ENCODE assay signal across 9 cellular contexts in the genomic region with DNA sequence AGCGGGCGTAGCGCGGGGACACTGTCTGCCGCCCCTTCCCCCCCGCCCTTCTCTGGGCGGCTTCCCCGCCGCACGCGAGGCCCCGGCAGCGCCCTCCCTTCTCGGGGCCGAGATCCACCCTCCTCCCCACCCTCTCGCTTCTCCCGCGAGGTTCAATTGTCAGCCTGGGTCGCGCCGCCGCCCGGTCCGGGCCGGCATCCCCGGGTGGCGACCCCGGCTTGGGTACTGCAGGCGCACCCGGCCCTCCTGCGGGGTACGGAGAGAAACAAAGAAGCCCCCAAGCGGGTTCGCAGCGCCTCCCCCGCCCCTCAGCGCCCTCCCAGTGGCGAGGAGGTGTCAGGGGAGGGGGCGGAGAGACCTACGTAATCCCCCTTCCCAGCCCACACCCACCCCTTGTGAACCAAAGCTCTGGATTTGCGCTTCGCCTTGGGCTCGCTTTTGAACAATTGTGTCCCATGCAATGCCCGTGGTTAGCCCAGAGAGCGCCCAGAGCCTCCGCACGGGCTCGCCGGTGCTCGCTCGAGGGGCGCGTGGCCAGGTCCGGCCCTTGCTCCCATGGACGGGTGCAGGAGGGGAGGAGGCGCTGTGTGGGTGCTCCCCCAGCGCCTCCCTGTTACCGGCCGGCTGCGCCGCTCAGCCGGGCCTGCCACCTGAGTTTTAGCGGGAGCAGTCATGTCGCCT. TPM values are rescaled to one million over a fixed set of nuclear protein-coding genes. Genes with fewer than 3 reads are reported as not detected.
DNase-seq lines count a peak whose midpoint lies in the region; ATAC-seq, FAIRE-seq and TF ChIP-seq lines count a peak whose summit lies in the region.
"Had no signal": no experiment of that assay in that cellular context is flagged by ENCODE, and none has a peak within 500 bp of the region (broad histone marks: within the 10 kb centered on the region; RNA-seq: fewer than 3 reads in every experiment).

No MANE protein-coding gene starts in this region.

- H3K9me3 ChIP-seq in H1 (ENCODE audit: insufficient read depth in 2 of 2, low read depth in 1 of 2, low read length in 1 of 2) = no peaks in the 10 kb centered on the region

- peak overlapping the region in 3 of 4 experiments; percentile 16 to 48 (median 39); a peak in 5 of 7 replicates for H3K9ac ChIP-seq in H1 (replicated peaks in 1 of 4; ENCODE audit: extremely low read depth in 1 of 4, low read depth in 3 of 4, low read length in 3 of 4)

- H3K36me3 Mint-ChIP-seq in nephron progenitor cell (ENCODE audit: low read depth) = no peaks in the 10 kb centered on the region
- H3K36me3 Mint-ChIP-seq: activated naive CD8-positive, alpha-beta T cell had no signal

- no peak for TF ChIP-seq CTCF in AG09309 (IDR thresholded peaks at IDR 0.05; ENCODE audit: control insufficient read depth, insufficient read depth, low read depth, low read length, missing control alignments)
- TF ChIP-seq CTCF in LNCaP clone FGC (IDR thresholded peaks at IDR 0.05; ENCODE audit: control insufficient read depth, extremely low read depth, insufficient read depth) = no peak
- TF ChIP-seq CTCF in H1 (IDR thresholded peaks at IDR 0.05; ENCODE audit: control extremely low read depth in 1 of 3, insufficient read depth in 1 of 3, low read depth in 1 of 3, low read length in 3 of 3) = no peak
- no peak for TF ChIP-seq CTCF in nephron progenitor cell (IDR thresholded peaks at IDR 0.05)

- peak overlapping the region; percentile 72 for H3K18ac ChIP-seq in H1 (ENCODE audit: extremely low read depth, low read length)

- H3K4me1 Mint-ChIP-seq in nephron progenitor cell = peaks cover 8% of the 10 kb centered on the region

- CTCF ChIA-PET in H1 (lab: Charles Lee; ENCODE audit: partially characterized antibody) = interaction anchor here (2.6 kb wide), 1 partner anchor 41 kb away, joined by 15 read pairs; no protein-coding TSS in a partner anchor

- peak overlapping the region; percentile 87; the same call in 1 of the 2 replicates for H4K8ac ChIP-seq in H1 (ENCODE audit: extremely low read depth, insufficient read depth, low read length)

- peak overlapping the region; percentile 66; the same call in 1 of the 2 replicates for H2AFZ ChIP-seq in H1 (ENCODE audit: low read length)

- peaks cover 0 to 32% of the 10 kb centered on the region in 2 experiments; a peak in 3 of 4 replicates for H3K79me2 ChIP-seq in H1 (ENCODE audit: control insufficient read depth in 1 of 2, insufficient read depth in 2 of 2, low read length in 2 of 2)

- H3K9me3 Mint-ChIP-seq in nephron progenitor cell = no peaks in the 10 kb centered on the region

- peak overlapping the region; percentile 67; the same call in 1 of the 2 replicates for H2BK5ac ChIP-seq in H1 (ENCODE audit: low read depth, low read length)

- H3K56ac ChIP-seq in H1 (replicated peaks; ENCODE audit: insufficient read length, low read depth, low read length) = peak overlapping the region; percentile 35

- H3K27ac ChIP-seq in H1 (ENCODE audit: low read depth, low read length) = no peak overlapping the region

- H2BK15ac ChIP-seq in H1 (ENCODE audit: low read length) = no peak overlapping the region

- H4K91ac ChIP-seq in H1 (replicated peaks; ENCODE audit: insufficient read length, low read length) = peak overlapping the region; percentile 63

- H3K4me3 Mint-ChIP-seq in nephron progenitor cell = peak overlapping the region; percentile 65
- H3K4me3 Mint-ChIP-seq: activated naive CD8-positive, alpha-beta T cell had no signal

- no peak for FAIRE-seq in H1 (lab: Jason Lieb, UNC)

- peaks cover 14% of the 10 kb centered on the region for H3K23me2 ChIP-seq in H1 (ENCODE audit: low read depth, low read length)

- H4K5ac ChIP-seq in H1 (ENCODE audit: insufficient read length, low read depth, low read length) = peak overlapping the region; percentile 50

- peaks cover 2 to 7% (median 4%) of the 10 kb centered on the region in 4 experiments; a peak in 3 of 7 replicates for H3K27me3 ChIP-seq in H1 (replicated peaks in 1 of 4; ENCODE audit: control insufficient read depth in 3 of 4, extremely low read depth in 1 of 4, insufficient read depth in 3 of 4, low read length in 3 of 4)

- TF ChIP-seq RAD21 in H1 (IDR thresholded peaks at IDR 0.05 in 1 of 2, conservative IDR thresholded peaks at IDR 0.05 in 1 of 2; ENCODE audit: low read depth in 2 of 2, low read length in 2 of 2) = no peak

- ATAC-seq in HG03045 (IDR thresholded peaks at IDR 0.05; ENCODE audit: unreplicated experiment) = no peak
- ATAC-seq in GM21619 (IDR thresholded peaks at IDR 0.05; ENCODE audit: unreplicated experiment) = no peak
- no peak for ATAC-seq in GM19023 (IDR thresholded peaks at IDR 0.05; ENCODE audit: unreplicated experiment)

- no peak overlapping the region for H3K23ac ChIP-seq in H1 (ENCODE audit: insufficient read length)

- H3K4ac ChIP-seq in H1 (replicated peaks; ENCODE audit: insufficient read length, low read depth, low read length) = no peak overlapping the region

- WGBS in H1 (ENCODE audit: extremely low coverage in 1 of 2, insufficient coverage in 1 of 2, insufficient read length in 1 of 2, insufficient replicate concordance in 2 of 2, low coverage in 1 of 2, low lambda C conversion rate in 2 of 2, missing lambda C conversion rate in 1 of 2), 2 experiments = 2% methylated on average over 35 of the region's 64 CpGs; no CpG with 5 or more reads in 1 of the 2 experiments

- peaks cover 2 to 17% (median 6%) of the 10 kb centered on the region in 4 experiments; a peak in 6 of 7 replicates for H3K4me1 ChIP-seq in H1 (replicated peaks in 1 of 4; ENCODE audit: control insufficient read depth in 3 of 4, insufficient read depth in 4 of 4, low read length in 3 of 4)

- no peak overlapping the region for H2BK120ac ChIP-seq in H1 (replicated peaks; ENCODE audit: low read depth, low read length)

- H3K14ac ChIP-seq in H1 (ENCODE audit: insufficient read length) = no peak overlapping the region

- no peak overlapping the region for H2BK20ac ChIP-seq in H1 (ENCODE audit: low read length)

- no peaks in the 10 kb centered on the region; the same call in 1 of the 2 replicates for H3K79me1 ChIP-seq in H1 (ENCODE audit: low read depth, low read length)

- peak overlapping the region; percentile 94 to 97 for H3K4me2 ChIP-seq in H1 (ENCODE audit: insufficient read depth in 1 of 2, low read depth in 2 of 2, low read length in 2 of 2)

- POLR2A ChIA-PET in H1 (lab: Charles Lee; ENCODE audit: partially characterized antibody) = interaction anchor here (0.7 to 2.1 kb wide), 5 partner anchors 8 to 181 kb away, joined by 3 to 5 read pairs (median 4); a partner anchor contains a TSS

- peak overlapping the region; percentile 46 for H3K4me3 ChIP-seq in AG09309 (ENCODE audit: control insufficient read depth, low read depth, low read length)
- H3K4me3 ChIP-seq in LNCaP clone FGC (ENCODE audit: low read depth, low read length) = peak overlapping the region; percentile 30
- peak overlapping the region; percentile 63 to 80 (median 65) for H3K4me3 ChIP-seq in H1 (ENCODE audit: extremely low read depth in 1 of 4, insufficient read depth in 2 of 4, low read depth in 3 of 4, low read length in 4 of 4)

- no peaks in the 10 kb centered on the region for H3K36me3 ChIP-seq in H1 (ENCODE audit: control insufficient read depth in 2 of 4, insufficient read depth in 4 of 4, low read length in 3 of 4)

- H3K27me3 Mint-ChIP-seq in nephron progenitor cell (ENCODE audit: low read depth, poor library complexity) = peaks cover 90% of the 10 kb centered on the region

- no peak overlapping the region for H2BK12ac ChIP-seq in H1 (ENCODE audit: low read depth, low read length)

- 0 out of 3 replicates have a peak, but pooled peaks of 1 of the 2 experiments have one; percentile 23 for TF ChIP-seq POLR2A in H1 (IDR thresholded peaks at IDR 0.05; ENCODE audit: control extremely low read depth in 1 of 2, low read depth in 2 of 2, low read length in 2 of 2)

- TF ChIP-seq EP300 in H1 (IDR thresholded peaks at IDR 0.05; ENCODE audit: borderline replicate concordance in 1 of 2, low read depth in 2 of 2, low read length in 2 of 2) = no peak

- no peak overlapping the region for H2AK5ac ChIP-seq in H1 (ENCODE audit: low read depth, low read length)

- DNase-seq in AG09309 (ENCODE audit: low read depth) (no peak), LNCaP clone FGC (ENCODE audit: low read depth) (peak; percentile 8), H1 (ENCODE audit: low read depth in 1 of 2, low spot score in 2 of 2) (peak in 1 of 2 experiments; percentile 81), nephron progenitor cell (peak; percentile 54), KG1 (lab: John Stamatoyannopoulos, UW) (no peak)

- no peak overlapping the region for H3K27ac Mint-ChIP-seq in nephron progenitor cell
- H3K27ac Mint-ChIP-seq: activated naive CD8-positive, alpha-beta T cell had no signal

- H4K20me1 ChIP-seq in H1 (replicated peaks in 1 of 2; ENCODE audit: control insufficient read depth in 1 of 2, insufficient read depth in 2 of 2, low read length in 2 of 2) = no peaks in the 10 kb centered on the region

TF ChIP-seq in H1, 55 proteins besides CTCF, POLR2A, EP300 and RAD21 (continues in another document):
- TF ChIP-seq ASH2L (IDR thresholded peaks at IDR 0.05; ENCODE audit: low read length) (peak; percentile 14), TAF1 (IDR thresholded peaks at IDR 0.05; ENCODE audit: low read depth, low read length) (peak; percentile 30; the same call in 1 of the 2 replicates), GABPA (IDR thresholded peaks at IDR 0.05; ENCODE audit: borderline replicate concordance, insufficient read depth, low read length) (no peak), HDAC2 (IDR thresholded peaks at IDR 0.05; ENCODE audit: borderline replicate concordance in 1 of 2, low read depth in 2 of 2, low read length in 2 of 2) (no peak), SIN3A (conservative IDR thresholded peaks at IDR 0.05 in 1 of 2, IDR thresholded peaks at IDR 0.05 in 1 of 2; ENCODE audit: low read depth in 1 of 2, low read length in 2 of 2) (0 out of 4 replicates have a peak, but pooled peaks of 1 of the 2 experiments have one; percentile 26), RFX5 (IDR thresholded peaks at IDR 0.05; ENCODE audit: borderline replicate concordance, low read depth, low read length) (no peak), KDM4A (IDR thresholded peaks at IDR 0.05; ENCODE audit: low read depth, low read length, severe bottlenecking) (peak; percentile 63)
- TF ChIP-seq, protein P1, sequence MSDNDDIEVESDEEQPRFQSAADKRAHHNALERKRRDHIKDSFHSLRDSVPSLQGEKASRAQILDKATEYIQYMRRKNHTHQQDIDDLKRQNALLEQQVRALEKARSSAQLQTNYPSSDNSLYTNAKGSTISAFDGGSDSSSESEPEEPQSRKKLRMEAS (IDR thresholded peaks at IDR 0.05) = no peak; the same call in 1 of the 2 replicates

RNA-seq across cellular contexts. Expression of a gene that starts 0.6 kb away (rescaled TPM):
- total RNA-seq in H1 (2021; fragmentation: NEBNext Ultra II Directional; extraction: Animal tissue kit (Norgen Biotek cat#: 25700)) = 10.5 and 12.7 TPM in 2 replicates
- 2.9 and 5.8 TPM in 2 replicates for polyA plus RNA-seq in H1 (2011; rRNA removed)
- 2.3 TPM for polyA plus RNA-seq in H1 (2011; cell fraction: cytosol; rRNA removed)
- 12.1 TPM for polyA plus RNA-seq in H1 (2011; cell fraction: nucleus; rRNA removed)
- polyA plus RNA-seq in H1 (2012, experiment 1 of 2) = 2.1 to 3.6 TPM (median 3.3 TPM) in 4 replicates
- polyA plus RNA-seq in H1 (2012, experiment 2 of 2) = 1.0 TPM
- polyA plus RNA-seq in H1 (2013, experiment 1 of 2) = 6.3 TPM
- 6.7 TPM for polyA plus RNA-seq in H1 (2013, experiment 2 of 2)
- 5.9 and 7.5 TPM in 2 replicates for polyA minus RNA-seq in H1 (2011; rRNA and poly(A)+ RNA removed)
- 5.1 TPM for polyA minus RNA-seq in H1 (2011; cell fraction: cytosol; rRNA and poly(A)+ RNA removed)
- 40.9 TPM for polyA minus RNA-seq in H1 (2011; cell fraction: nucleus; rRNA and poly(A)+ RNA removed)

Comparison
In these comparisons a context has a peak if more than half of its experiments do, and no peak if none do; other contexts are left out.
1. DNase-seq: peak in LNCaP clone FGC (single experiment) and nephron progenitor cell (single experiment); none in AG09309 (single experiment) and KG1 (single experiment).
2. Peak in every context shown above with its lines, with median percentiles within 50 percentile points of each other: H3K4me3 ChIP-seq.